ENCODE assay signal across 1 cellular context in the genomic region with DNA sequence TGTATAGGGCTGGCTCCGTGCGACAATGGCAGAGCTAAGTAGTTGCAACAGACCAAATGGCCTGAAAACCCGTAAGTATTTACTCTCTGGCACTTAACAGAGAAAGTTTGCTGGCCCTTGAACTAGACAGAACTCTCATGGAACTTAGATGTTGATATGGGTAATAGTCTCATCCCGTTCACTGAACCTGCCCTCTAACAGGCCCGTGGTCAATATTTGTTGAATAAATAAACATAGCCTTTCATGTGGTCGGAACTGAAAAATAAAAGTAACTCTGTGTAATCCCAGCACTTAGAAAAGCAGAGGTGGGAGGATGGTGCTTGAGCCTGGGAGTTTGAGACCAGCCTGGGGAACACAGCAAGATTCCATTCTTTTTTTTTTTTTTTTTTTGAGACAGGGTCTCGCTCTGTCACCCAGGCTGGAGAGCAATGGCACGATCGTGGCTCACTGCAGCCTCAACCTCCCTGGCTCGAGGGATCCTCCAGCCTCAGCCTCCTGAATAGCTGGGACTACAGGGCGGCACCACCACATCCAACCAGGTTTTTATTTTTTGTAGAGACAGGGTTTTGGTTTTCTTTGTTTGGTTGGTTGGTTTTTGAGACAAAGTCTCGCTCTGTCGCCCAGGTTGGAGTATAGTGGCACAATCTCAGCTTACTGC.
TF ChIP-seq lines count a peak whose summit lies in the region.

No MANE protein-coding gene starts in this region.

TF ChIP-seq in HepG2, 621 proteins besides CTCF, POLR2A, EP300 and RAD21 (continued from another document and continues in another):
- TF ChIP-seq, protein P1, sequence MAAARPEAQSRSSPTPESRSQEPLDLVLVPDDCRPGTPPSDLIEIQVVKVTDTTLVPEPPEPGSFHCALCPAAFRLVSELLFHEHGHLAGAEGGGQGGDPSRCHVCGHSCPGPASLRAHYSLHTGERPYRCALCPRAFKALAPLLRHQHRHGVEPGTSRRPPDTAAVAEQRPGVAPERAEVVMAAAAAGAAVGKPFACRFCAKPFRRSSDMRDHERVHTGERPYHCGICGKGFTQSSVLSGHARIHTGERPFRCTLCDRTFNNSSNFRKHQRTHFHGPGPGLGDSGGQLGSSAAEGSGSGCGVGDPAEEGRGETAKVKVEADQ (CRISPR knock-in tag; IDR thresholded peaks at IDR 0.05; ENCODE audit: borderline replicate concordance): no peak
- TF ChIP-seq SMC3 (IDR thresholded peaks at IDR 0.05; ENCODE audit: low read length) (no peak), JDP2 (CRISPR knock-in tag; IDR thresholded peaks at IDR 0.05; ENCODE audit: borderline replicate concordance) (no peak; the same call in 1 of the 2 replicates), ZNF788 (CRISPR knock-in tag; IDR thresholded peaks at IDR 0.05; ENCODE audit: borderline replicate concordance) (peak; percentile 43; the same call in 1 of the 2 replicates), KLF9 (CRISPR knock-in tag; IDR thresholded peaks at IDR 0.05; ENCODE audit: low read depth) (no peak; the same call in 1 of the 2 replicates), FIP1L1 (IDR thresholded peaks at IDR 0.05; ENCODE audit: borderline replicate concordance, insufficient read depth, low read depth, low read length) (no peak), MYC (CRISPR knock-in tag; IDR thresholded peaks at IDR 0.05; ENCODE audit: borderline replicate concordance) (no peak), RFXAP (CRISPR knock-in tag; IDR thresholded peaks at IDR 0.05; ENCODE audit: borderline replicate concordance) (no peak), CC2D1A (CRISPR knock-in tag; IDR thresholded peaks at IDR 0.05) (no peak), KDM5A (IDR thresholded peaks at IDR 0.05; ENCODE audit: borderline replicate concordance, low read length) (no peak; the same call in 1 of the 2 replicates), HCFC1 (IDR thresholded peaks at IDR 0.05; ENCODE audit: low read depth, low read length) (no peak), ZC3H4 (CRISPR knock-in tag; IDR thresholded peaks at IDR 0.05; ENCODE audit: borderline replicate concordance) (no peak), NFE2 (CRISPR knock-in tag; IDR thresholded peaks at IDR 0.05) (no peak), PCBP2 (optimal IDR thresholded peaks at IDR 0.05; ENCODE audit: low read depth, low read length, poor library complexity, severe bottlenecking) (no peak), ZBTB8A (CRISPR knock-in tag; IDR thresholded peaks at IDR 0.05; ENCODE audit: borderline replicate concordance, low read depth) (no peak), KLF12 (CRISPR knock-in tag; IDR thresholded peaks at IDR 0.05; ENCODE audit: borderline replicate concordance) (no peak), ZNF446 (CRISPR knock-in tag; IDR thresholded peaks at IDR 0.05) (no peak), ZNF577 (CRISPR knock-in tag; IDR thresholded peaks at IDR 0.05; ENCODE audit: borderline replicate concordance, low read depth) (no peak), FOXO1 (CRISPR knock-in tag; IDR thresholded peaks at IDR 0.05) (peak; percentile 88), TCF7 (IDR thresholded peaks at IDR 0.05; ENCODE audit: low read depth) (peak; percentile 99), ZNF724P (CRISPR knock-in tag; IDR thresholded peaks at IDR 0.05; ENCODE audit: borderline replicate concordance) (no peak), ZNF160 (CRISPR knock-in tag; IDR thresholded peaks at IDR 0.05) (no peak), THYN1 (CRISPR knock-in tag; IDR thresholded peaks at IDR 0.05; ENCODE audit: borderline replicate concordance, low read depth) (no peak), HNRNPLL (IDR thresholded peaks at IDR 0.05; ENCODE audit: low read depth, low read length, poor library complexity, severe bottlenecking) (peak; percentile 31), MED8 (CRISPR knock-in tag; IDR thresholded peaks at IDR 0.05; ENCODE audit: insufficient replicate concordance) (peak; percentile 78), ZNF3 (CRISPR knock-in tag; IDR thresholded peaks at IDR 0.05) (no peak), RBM22 (optimal IDR thresholded peaks at IDR 0.05; ENCODE audit: low read length) (no peak), ETV5 (CRISPR knock-in tag; IDR thresholded peaks at IDR 0.05; ENCODE audit: borderline replicate concordance) (peak; percentile 96), CHCHD3 (CRISPR knock-in tag; IDR thresholded peaks at IDR 0.05) (no peak), ZNF850 (CRISPR knock-in tag; conservative IDR thresholded peaks at IDR 0.05) (no peak), ZMAT3 (CRISPR knock-in tag; conservative IDR thresholded peaks at IDR 0.05) (no peak), XRCC5 (optimal IDR thresholded peaks at IDR 0.05; ENCODE audit: low read length) (no peak), PPARG (CRISPR knock-in tag; conservative IDR thresholded peaks at IDR 0.05) (peak; percentile 88), ZNF570 (CRISPR knock-in tag; IDR thresholded peaks at IDR 0.05; ENCODE audit: borderline replicate concordance) (no peak), SRY (CRISPR knock-in tag; IDR thresholded peaks at IDR 0.05) (no peak), ZNF557 (CRISPR knock-in tag; IDR thresholded peaks at IDR 0.05) (no peak), SCMH1 (CRISPR knock-in tag; IDR thresholded peaks at IDR 0.05; ENCODE audit: borderline replicate concordance) (no peak), TSC22D2 (CRISPR knock-in tag; IDR thresholded peaks at IDR 0.05; ENCODE audit: borderline replicate concordance) (no peak), TOPORS (CRISPR knock-in tag; IDR thresholded peaks at IDR 0.05) (no peak)
- TF ChIP-seq, protein P2, sequence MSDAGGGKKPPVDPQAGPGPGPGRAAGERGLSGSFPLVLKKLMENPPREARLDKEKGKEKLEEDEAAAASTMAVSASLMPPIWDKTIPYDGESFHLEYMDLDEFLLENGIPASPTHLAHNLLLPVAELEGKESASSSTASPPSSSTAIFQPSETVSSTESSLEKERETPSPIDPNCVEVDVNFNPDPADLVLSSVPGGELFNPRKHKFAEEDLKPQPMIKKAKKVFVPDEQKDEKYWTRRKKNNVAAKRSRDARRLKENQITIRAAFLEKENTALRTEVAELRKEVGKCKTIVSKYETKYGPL (CRISPR knock-in tag; IDR thresholded peaks at IDR 0.05): no peak
- TF ChIP-seq, protein P3, sequence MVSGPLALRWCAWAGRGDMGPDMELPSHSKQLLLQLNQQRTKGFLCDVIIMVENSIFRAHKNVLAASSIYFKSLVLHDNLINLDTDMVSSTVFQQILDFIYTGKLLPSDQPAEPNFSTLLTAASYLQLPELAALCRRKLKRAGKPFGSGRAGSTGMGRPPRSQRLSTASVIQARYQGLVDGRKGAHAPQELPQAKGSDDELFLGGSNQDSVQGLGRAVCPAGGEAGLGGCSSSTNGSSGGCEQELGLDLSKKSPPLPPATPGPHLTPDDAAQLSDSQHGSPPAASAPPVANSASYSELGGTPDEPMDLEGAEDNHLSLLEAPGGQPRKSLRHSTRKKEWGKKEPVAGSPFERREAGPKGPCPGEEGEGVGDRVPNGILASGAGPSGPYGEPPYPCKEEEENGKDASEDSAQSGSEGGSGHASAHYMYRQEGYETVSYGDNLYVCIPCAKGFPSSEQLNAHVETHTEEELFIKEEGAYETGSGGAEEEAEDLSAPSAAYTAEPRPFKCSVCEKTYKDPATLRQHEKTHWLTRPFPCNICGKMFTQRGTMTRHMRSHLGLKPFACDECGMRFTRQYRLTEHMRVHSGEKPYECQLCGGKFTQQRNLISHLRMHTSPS (CRISPR knock-in tag; IDR thresholded peaks at IDR 0.05; ENCODE audit: low read depth): peak; percentile 49; the same call in 1 of the 2 replicates
- TF ChIP-seq, protein P4, sequence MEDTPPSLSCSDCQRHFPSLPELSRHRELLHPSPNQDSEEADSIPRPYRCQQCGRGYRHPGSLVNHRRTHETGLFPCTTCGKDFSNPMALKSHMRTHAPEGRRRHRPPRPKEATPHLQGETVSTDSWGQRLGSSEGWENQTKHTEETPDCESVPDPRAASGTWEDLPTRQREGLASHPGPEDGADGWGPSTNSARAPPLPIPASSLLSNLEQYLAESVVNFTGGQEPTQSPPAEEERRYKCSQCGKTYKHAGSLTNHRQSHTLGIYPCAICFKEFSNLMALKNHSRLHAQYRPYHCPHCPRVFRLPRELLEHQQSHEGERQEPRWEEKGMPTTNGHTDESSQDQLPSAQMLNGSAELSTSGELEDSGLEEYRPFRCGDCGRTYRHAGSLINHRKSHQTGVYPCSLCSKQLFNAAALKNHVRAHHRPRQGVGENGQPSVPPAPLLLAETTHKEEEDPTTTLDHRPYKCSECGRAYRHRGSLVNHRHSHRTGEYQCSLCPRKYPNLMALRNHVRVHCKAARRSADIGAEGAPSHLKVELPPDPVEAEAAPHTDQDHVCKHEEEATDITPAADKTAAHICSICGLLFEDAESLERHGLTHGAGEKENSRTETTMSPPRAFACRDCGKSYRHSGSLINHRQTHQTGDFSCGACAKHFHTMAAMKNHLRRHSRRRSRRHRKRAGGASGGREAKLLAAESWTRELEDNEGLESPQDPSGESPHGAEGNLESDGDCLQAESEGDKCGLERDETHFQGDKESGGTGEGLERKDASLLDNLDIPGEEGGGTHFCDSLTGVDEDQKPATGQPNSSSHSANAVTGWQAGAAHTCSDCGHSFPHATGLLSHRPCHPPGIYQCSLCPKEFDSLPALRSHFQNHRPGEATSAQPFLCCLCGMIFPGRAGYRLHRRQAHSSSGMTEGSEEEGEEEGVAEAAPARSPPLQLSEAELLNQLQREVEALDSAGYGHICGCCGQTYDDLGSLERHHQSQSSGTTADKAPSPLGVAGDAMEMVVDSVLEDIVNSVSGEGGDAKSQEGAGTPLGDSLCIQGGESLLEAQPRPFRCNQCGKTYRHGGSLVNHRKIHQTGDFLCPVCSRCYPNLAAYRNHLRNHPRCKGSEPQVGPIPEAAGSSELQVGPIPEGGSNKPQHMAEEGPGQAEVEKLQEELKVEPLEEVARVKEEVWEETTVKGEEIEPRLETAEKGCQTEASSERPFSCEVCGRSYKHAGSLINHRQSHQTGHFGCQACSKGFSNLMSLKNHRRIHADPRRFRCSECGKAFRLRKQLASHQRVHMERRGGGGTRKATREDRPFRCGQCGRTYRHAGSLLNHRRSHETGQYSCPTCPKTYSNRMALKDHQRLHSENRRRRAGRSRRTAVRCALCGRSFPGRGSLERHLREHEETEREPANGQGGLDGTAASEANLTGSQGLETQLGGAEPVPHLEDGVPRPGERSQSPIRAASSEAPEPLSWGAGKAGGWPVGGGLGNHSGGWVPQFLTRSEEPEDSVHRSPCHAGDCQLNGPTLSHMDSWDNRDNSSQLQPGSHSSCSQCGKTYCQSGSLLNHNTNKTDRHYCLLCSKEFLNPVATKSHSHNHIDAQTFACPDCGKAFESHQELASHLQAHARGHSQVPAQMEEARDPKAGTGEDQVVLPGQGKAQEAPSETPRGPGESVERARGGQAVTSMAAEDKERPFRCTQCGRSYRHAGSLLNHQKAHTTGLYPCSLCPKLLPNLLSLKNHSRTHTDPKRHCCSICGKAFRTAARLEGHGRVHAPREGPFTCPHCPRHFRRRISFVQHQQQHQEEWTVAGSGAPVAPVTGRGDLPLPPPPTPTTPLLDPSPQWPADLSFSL (CRISPR knock-in tag; IDR thresholded peaks at IDR 0.05): no peak
- TF ChIP-seq, protein P5, sequence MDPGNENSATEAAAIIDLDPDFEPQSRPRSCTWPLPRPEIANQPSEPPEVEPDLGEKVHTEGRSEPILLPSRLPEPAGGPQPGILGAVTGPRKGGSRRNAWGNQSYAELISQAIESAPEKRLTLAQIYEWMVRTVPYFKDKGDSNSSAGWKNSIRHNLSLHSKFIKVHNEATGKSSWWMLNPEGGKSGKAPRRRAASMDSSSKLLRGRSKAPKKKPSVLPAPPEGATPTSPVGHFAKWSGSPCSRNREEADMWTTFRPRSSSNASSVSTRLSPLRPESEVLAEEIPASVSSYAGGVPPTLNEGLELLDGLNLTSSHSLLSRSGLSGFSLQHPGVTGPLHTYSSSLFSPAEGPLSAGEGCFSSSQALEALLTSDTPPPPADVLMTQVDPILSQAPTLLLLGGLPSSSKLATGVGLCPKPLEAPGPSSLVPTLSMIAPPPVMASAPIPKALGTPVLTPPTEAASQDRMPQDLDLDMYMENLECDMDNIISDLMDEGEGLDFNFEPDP (CRISPR knock-in tag; conservative IDR thresholded peaks at IDR 0.05): no peak
- TF ChIP-seq, protein P6, sequence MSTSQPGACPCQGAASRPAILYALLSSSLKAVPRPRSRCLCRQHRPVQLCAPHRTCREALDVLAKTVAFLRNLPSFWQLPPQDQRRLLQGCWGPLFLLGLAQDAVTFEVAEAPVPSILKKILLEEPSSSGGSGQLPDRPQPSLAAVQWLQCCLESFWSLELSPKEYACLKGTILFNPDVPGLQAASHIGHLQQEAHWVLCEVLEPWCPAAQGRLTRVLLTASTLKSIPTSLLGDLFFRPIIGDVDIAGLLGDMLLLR (CRISPR knock-in tag; IDR thresholded peaks at IDR 0.05): no peak
- TF ChIP-seq, protein P7, sequence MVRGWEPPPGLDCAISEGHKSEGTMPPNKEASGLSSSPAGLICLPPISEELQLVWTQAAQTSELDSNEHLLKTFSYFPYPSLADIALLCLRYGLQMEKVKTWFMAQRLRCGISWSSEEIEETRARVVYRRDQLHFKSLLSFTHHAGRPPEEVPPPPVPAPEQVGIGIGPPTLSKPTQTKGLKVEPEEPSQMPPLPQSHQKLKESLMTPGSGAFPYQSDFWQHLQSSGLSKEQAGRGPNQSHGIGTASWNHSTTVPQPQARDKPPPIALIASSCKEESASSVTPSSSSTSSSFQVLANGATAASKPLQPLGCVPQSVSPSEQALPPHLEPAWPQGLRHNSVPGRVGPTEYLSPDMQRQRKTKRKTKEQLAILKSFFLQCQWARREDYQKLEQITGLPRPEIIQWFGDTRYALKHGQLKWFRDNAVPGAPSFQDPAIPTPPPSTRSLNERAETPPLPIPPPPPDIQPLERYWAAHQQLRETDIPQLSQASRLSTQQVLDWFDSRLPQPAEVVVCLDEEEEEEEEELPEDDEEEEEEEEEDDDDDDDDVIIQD (CRISPR knock-in tag; IDR thresholded peaks at IDR 0.05; ENCODE audit: low read depth): peak; percentile 45; the same call in 1 of the 2 replicates
- TF ChIP-seq, protein P8, sequence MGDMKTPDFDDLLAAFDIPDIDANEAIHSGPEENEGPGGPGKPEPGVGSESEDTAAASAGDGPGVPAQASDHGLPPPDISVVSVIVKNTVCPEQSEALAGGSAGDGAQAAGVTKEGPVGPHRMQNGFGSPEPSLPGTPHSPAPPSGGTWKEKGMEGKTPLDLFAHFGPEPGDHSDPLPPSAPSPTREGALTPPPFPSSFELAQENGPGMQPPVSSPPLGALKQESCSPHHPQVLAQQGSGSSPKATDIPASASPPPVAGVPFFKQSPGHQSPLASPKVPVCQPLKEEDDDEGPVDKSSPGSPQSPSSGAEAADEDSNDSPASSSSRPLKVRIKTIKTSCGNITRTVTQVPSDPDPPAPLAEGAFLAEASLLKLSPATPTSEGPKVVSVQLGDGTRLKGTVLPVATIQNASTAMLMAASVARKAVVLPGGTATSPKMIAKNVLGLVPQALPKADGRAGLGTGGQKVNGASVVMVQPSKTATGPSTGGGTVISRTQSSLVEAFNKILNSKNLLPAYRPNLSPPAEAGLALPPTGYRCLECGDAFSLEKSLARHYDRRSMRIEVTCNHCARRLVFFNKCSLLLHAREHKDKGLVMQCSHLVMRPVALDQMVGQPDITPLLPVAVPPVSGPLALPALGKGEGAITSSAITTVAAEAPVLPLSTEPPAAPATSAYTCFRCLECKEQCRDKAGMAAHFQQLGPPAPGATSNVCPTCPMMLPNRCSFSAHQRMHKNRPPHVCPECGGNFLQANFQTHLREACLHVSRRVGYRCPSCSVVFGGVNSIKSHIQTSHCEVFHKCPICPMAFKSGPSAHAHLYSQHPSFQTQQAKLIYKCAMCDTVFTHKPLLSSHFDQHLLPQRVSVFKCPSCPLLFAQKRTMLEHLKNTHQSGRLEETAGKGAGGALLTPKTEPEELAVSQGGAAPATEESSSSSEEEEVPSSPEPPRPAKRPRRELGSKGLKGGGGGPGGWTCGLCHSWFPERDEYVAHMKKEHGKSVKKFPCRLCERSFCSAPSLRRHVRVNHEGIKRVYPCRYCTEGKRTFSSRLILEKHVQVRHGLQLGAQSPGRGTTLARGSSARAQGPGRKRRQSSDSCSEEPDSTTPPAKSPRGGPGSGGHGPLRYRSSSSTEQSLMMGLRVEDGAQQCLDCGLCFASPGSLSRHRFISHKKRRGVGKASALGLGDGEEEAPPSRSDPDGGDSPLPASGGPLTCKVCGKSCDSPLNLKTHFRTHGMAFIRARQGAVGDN (CRISPR knock-in tag; IDR thresholded peaks at IDR 0.05): peak; percentile 59
